Comparison of ENCODE assay signal across 1 cellular context in genomic region chr9:125337282-125337681, GRCh38.
TF ChIP-seq lines count a peak whose summit lies in the region.

No MANE protein-coding gene starts in this region.

TF ChIP-seq in H1, 55 proteins besides CTCF, POLR2A, EP300 and RAD21:
- TF ChIP-seq CTBP2 (IDR thresholded peaks at IDR 0.05; ENCODE audit: borderline replicate concordance, insufficient read depth, insufficient read length, low read length), result no peak
- TF ChIP-seq JUND (IDR thresholded peaks at IDR 0.05; ENCODE audit: low read length), result no peak
- no peak for TF ChIP-seq SP2 (IDR thresholded peaks at IDR 0.05; ENCODE audit: low read length)
- no peak for TF ChIP-seq CHD1 (IDR thresholded peaks at IDR 0.05; ENCODE audit: low read depth, low read length)
- TF ChIP-seq, protein P1, sequence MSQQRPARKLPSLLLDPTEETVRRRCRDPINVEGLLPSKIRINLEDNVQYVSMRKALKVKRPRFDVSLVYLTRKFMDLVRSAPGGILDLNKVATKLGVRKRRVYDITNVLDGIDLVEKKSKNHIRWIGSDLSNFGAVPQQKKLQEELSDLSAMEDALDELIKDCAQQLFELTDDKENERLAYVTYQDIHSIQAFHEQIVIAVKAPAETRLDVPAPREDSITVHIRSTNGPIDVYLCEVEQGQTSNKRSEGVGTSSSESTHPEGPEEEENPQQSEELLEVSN (IDR thresholded peaks at IDR 0.05), result no peak
- no peak for TF ChIP-seq TAF1 (IDR thresholded peaks at IDR 0.05; ENCODE audit: low read depth, low read length)
- TF ChIP-seq FOSL1 (IDR thresholded peaks at IDR 0.05; ENCODE audit: insufficient read depth, low read depth, low read length), result no peak
- no peak for TF ChIP-seq KDM1A (IDR thresholded peaks at IDR 0.05; ENCODE audit: borderline replicate concordance, low read length)
- no peak for TF ChIP-seq CREB1 (IDR thresholded peaks at IDR 0.05)
- TF ChIP-seq NRF1 (IDR thresholded peaks at IDR 0.05; ENCODE audit: low read depth, low read length), result no peak
- no peak for TF ChIP-seq SUZ12 (IDR thresholded peaks at IDR 0.05; ENCODE audit: low read length)
- TF ChIP-seq GABPA (IDR thresholded peaks at IDR 0.05; ENCODE audit: borderline replicate concordance, insufficient read depth, low read length), result no peak
- TF ChIP-seq CHD7 (IDR thresholded peaks at IDR 0.05; ENCODE audit: insufficient replicate concordance, low read length), result no peak
TF ChIP-seq in H1: peak in this region for 0.
